ENCODE assay signal across 26 cellular contexts in genomic region chr5:180297587-180298282, GRCh38.
"Had no signal": no experiment of that assay in that cellular context is flagged by ENCODE, and none has a peak within 500 bp of the region (broad histone marks: within the 10 kb centered on the region; RNA-seq: fewer than 3 reads in every experiment).

No MANE protein-coding gene starts in this region.

- FAIRE-seq: bronchial epithelial cell, endometrium, kidney, TTC549 had no signal

- DNase-seq: activated CD4-positive, alpha-beta T cell treated with anti-CD3 and anti-CD28 coated beads for 1 hour; activated CD4-positive, alpha-beta T cell treated with anti-CD3 and anti-CD28 coated beads, Interleukin-2, amount 50 U/mL, for 1 hour; activated CD8-positive, alpha-beta memory T cell treated with anti-CD3 and anti-CD28 coated beads, Interleukin-2, amount 50 U/mL, for 48 hours; activated effector memory CD4-positive, alpha-beta T cell treated with Interleukin-2 at 50 U/mL for 16 hours; activated naive CD4-positive, alpha-beta T cell treated with anti-CD3 and anti-CD28 coated beads for 36 hours; activated naive CD8-positive, alpha-beta T cell treated with anti-CD3 and anti-CD28 coated beads, Interleukin-2, amount 10 ng/mL, durations not matched to agents 7 days and 5 days; activated T-cell treated with anti-CD3 and anti-CD28 coated beads, Interleukin-2, amount 50 U/mL, for 4 hours; amniotic stem cell; cerebellar nuclear complex; kidney; lower lobe of right lung; naive B cell; retina; stimulated activated CD4-positive, alpha-beta T cell treated with anti-CD3 and anti-CD28 coated beads, Interleukin-1b, Interleukin-23, amount 100 ng/mL, for 48 hours; stomach; T-cell; transverse colon; uterus; WERI-Rb-1 had no signal

- H3K4me2 ChIP-seq: neural progenitor cell had no signal

- H3K4me3 ChIP-seq: lower lobe of right lung, neural progenitor cell, stomach, suprapubic skin, transverse colon, uterus had no signal

- H3K36me3 Mint-ChIP-seq: naive B cell, T-cell had no signal

- ATAC-seq: activated T-cell treated with anti-CD3 and anti-CD28 coated beads, Interleukin-2, amount 50 U/mL, for 4 hours; lower lobe of right lung; stimulated activated effector memory CD8-positive, alpha-beta T cell treated with anti-CD3 and anti-CD28 coated beads, Interleukin-12 subunit alpha, Interleukin-12 subunit beta, amount 100 ng/mL, for 72 hours; T-cell had no signal

- H3K36me3 ChIP-seq: lower lobe of right lung, neural progenitor cell, suprapubic skin, transverse colon, uterus, WERI-Rb-1 had no signal

- H3K9me3 ChIP-seq: lower lobe of right lung, stomach, suprapubic skin, transverse colon, uterus had no signal

- H3K27ac ChIP-seq: lower lobe of right lung, neural progenitor cell, stomach, suprapubic skin, transverse colon, uterus, WERI-Rb-1 had no signal

- H3K9me3 Mint-ChIP-seq: activated naive CD4-positive, alpha-beta T cell treated with anti-CD3 and anti-CD28 coated beads for 36 hours; activated naive CD8-positive, alpha-beta T cell treated with anti-CD3 and anti-CD28 coated beads, Interleukin-2, amount 10 ng/mL, durations not matched to agents 7 days and 5 days; activated T-cell treated with anti-CD3 and anti-CD28 coated beads, Interleukin-2, amount 50 U/mL, for 4 hours; naive B cell; stimulated activated effector memory CD8-positive, alpha-beta T cell treated with anti-CD3 and anti-CD28 coated beads, Interleukin-12 subunit alpha, Interleukin-12 subunit beta, amount 100 ng/mL, for 72 hours; T-cell; T-helper 2 cell treated with Interferon-gamma antibody and Interleukin-4, amounts not matched to agents 5 μg/mL and 100 μg/mL, for 36 hours had no signal

- H3K9ac ChIP-seq: neural progenitor cell had no signal

- H3K27me3 ChIP-seq: neural progenitor cell, stomach, suprapubic skin, transverse colon, uterus had no signal

- H3K4me3 Mint-ChIP-seq: activated naive CD4-positive, alpha-beta T cell treated with anti-CD3 and anti-CD28 coated beads for 36 hours; activated naive CD8-positive, alpha-beta T cell treated with anti-CD3 and anti-CD28 coated beads, Interleukin-2, amount 10 ng/mL, durations not matched to agents 7 days and 5 days; activated T-cell treated with anti-CD3 and anti-CD28 coated beads, Interleukin-2, amount 50 U/mL, for 4 hours; neural progenitor cell; stimulated activated effector memory CD8-positive, alpha-beta T cell treated with anti-CD3 and anti-CD28 coated beads, Interleukin-12 subunit alpha, Interleukin-12 subunit beta, amount 100 ng/mL, for 72 hours; T-cell; T-helper 2 cell treated with Interferon-gamma antibody and Interleukin-4, amounts not matched to agents 5 μg/mL and 100 μg/mL, for 36 hours had no signal

- H3K4me1 ChIP-seq: neural progenitor cell had no signal

- H3K27ac Mint-ChIP-seq: activated naive CD4-positive, alpha-beta T cell treated with anti-CD3 and anti-CD28 coated beads for 36 hours; activated naive CD8-positive, alpha-beta T cell treated with anti-CD3 and anti-CD28 coated beads, Interleukin-2, amount 10 ng/mL, durations not matched to agents 7 days and 5 days; naive B cell; neural progenitor cell; stimulated activated effector memory CD8-positive, alpha-beta T cell treated with anti-CD3 and anti-CD28 coated beads, Interleukin-12 subunit alpha, Interleukin-12 subunit beta, amount 100 ng/mL, for 72 hours; T-cell; T-helper 2 cell treated with Interferon-gamma antibody and Interleukin-4, amounts not matched to agents 5 μg/mL and 100 μg/mL, for 36 hours had no signal

- H2AFZ ChIP-seq: neural progenitor cell had no signal
